Comparison of ENCODE assay signal across 11 cellular contexts in genomic region chr1:30099587-30099986, GRCh38.
"Had no signal": no experiment of that assay in that cellular context is flagged by ENCODE, and none has a peak within 500 bp of the region (broad histone marks: within the 10 kb centered on the region; RNA-seq: fewer than 3 reads in every experiment).

No MANE protein-coding gene starts in this region.

- H3K4me3 Mint-ChIP-seq: H9, HFFc6 had no signal

- ATAC-seq: K562 had no signal

- H3K27ac ChIP-seq: GM23248, HL-60 had no signal

- H3K27ac Mint-ChIP-seq: H9, HFFc6 had no signal

- DNase-seq: GM23248, GOT3, H9, HCEC 1CT, HFFc6, IMR-90, KG1 had no signal

- FAIRE-seq: H54, HTR-8/SVneo, K562 had no signal

- H3K9me3 Mint-ChIP-seq: HFFc6 had no signal

- H3K9ac ChIP-seq: GM23248 had no signal

- H3K4me3 ChIP-seq: GM23248, K562 had no signal
